In genomic region chr19:3095375-3096191, GRCh38 we compare ENCODE assay signal across 8 cellular contexts.
DNase-seq lines count a peak whose midpoint lies in the region; ATAC-seq lines count a peak whose summit lies in the region.

No MANE protein-coding gene starts in this region.

- DNase-seq in activated CD4-positive, alpha-beta T cell treated with anti-CD3 and anti-CD28 coated beads, Interleukin-2, amount 50 U/mL, for 4 hours: peak; percentile 60 to 71
- peak; percentile 69 for DNase-seq in effector CD8-positive, alpha-beta T cell (lab: John Stamatoyannopoulos, UW)
- DNase-seq in globus pallidus (ENCODE audit: low spot score) (no peak), kidney glomerular epithelial cell (lab: John Stamatoyannopoulos, UW) (no peak), glomerular visceral epithelial cell (ENCODE audit: extremely low spot score) (no peak)

- H3K9me3 ChIP-seq in HUES6 (ENCODE audit: control insufficient read depth, insufficient read depth, low read depth, low read length) (no peaks in the 10 kb centered on the region), neuron (ENCODE audit: low read length) (no peaks in the 10 kb centered on the region)

- ATAC-seq in HG03521 (IDR thresholded peaks at IDR 0.05; ENCODE audit: unreplicated experiment): no peak

- H2AFZ ChIP-seq in neuron (ENCODE audit: low read depth, low read length): no peak overlapping the region

- H3K27ac ChIP-seq in HUES6 (ENCODE audit: low read depth, low read length): no peak overlapping the region

- peak overlapping the region; percentile 78 for H3K9ac ChIP-seq in HUES6 (ENCODE audit: low read length)

- H3K4me3 ChIP-seq in HUES6 (ENCODE audit: low read depth, low read length) (peak overlapping the region; percentile 97), neuron (ENCODE audit: low read length) (peak overlapping the region; percentile 83)

- H3K27me3 ChIP-seq in HUES6 (ENCODE audit: control insufficient read depth, insufficient read depth, low read length) (no peaks in the 10 kb centered on the region), neuron (ENCODE audit: insufficient read depth, low read length) (no peaks in the 10 kb centered on the region)

- H3K4me1 ChIP-seq in HUES6 (ENCODE audit: control insufficient read depth, insufficient read depth, low read length) (peaks cover 26% of the 10 kb centered on the region), neuron (ENCODE audit: insufficient read depth, low read length) (peaks cover 19% of the 10 kb centered on the region)

- H3K36me3 ChIP-seq in HUES6 (ENCODE audit: control insufficient read depth, insufficient read depth, low read length): no peaks in the 10 kb centered on the region
- peaks cover 2% of the 10 kb centered on the region for H3K36me3 ChIP-seq in neuron (ENCODE audit: insufficient read depth, low read length)

Comparison
In these comparisons a context has a peak if more than half of its experiments do, and no peak if none do; other contexts are left out.
1. DNase-seq: peak in activated CD4-positive, alpha-beta T cell treated with anti-CD3 and anti-CD28 coated beads, Interleukin-2, amount 50 U/mL, for 4 hours (2 of 2) and effector CD8-positive, alpha-beta T cell (single experiment); none in globus pallidus (single experiment), kidney glomerular epithelial cell (single experiment) and glomerular visceral epithelial cell (single experiment).